ENCODE assay signal across 16 cellular contexts in the genomic region with DNA sequence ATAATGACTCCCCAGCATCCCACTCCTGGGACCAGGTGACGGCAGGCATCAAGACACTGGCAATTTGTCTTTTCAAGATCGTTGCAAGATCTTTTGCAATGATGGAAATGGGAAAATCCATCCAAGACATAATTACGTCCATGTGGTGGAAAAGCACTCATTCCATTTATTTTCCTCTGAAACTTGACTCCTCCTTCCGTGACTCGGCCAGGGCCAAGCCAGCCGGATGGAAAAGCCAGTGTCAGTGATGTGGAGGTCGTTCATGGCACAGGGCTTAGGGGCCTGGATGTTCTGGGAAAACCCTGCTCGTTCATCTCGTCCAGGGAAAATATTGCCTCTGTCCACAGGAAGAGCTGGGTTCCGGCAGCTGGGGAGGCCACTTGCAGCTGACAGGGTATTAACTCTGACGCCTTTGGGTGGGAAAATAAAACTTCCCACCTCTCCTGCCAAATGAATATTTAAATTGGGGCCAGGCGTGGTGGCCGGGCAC. TPM values are rescaled to one million over a fixed set of nuclear protein-coding genes. Genes with fewer than 3 reads are reported as not detected.
A peak's percentile ranks its signal among the peaks of the same experiment; 100 is the strongest.
DNase-seq lines count a peak whose midpoint lies in the region; ATAC-seq, FAIRE-seq and TF ChIP-seq lines count a peak whose summit lies in the region.
"Had no signal": no experiment of that assay in that cellular context is flagged by ENCODE, and none has a peak within 500 bp of the region (broad histone marks: within the 10 kb centered on the region; RNA-seq: fewer than 3 reads in every experiment).

No MANE protein-coding gene starts in this region.

- H3K4me3 Mint-ChIP-seq in osteocyte (ENCODE audit: unreplicated experiment), result no peak overlapping the region
- H3K4me3 Mint-ChIP-seq: activated CD8-positive, alpha-beta T cell treated with anti-CD3 and anti-CD28 coated beads for 36 hours had no signal

- no peak overlapping the region for H3K14ac ChIP-seq in IMR-90 (replicated peaks; ENCODE audit: low read depth, low read length)

- H2BK20ac ChIP-seq in IMR-90 (ENCODE audit: low read depth, low read length), result no peak overlapping the region

- no peak overlapping the region for H2AK9ac ChIP-seq in IMR-90 (replicated peaks; ENCODE audit: low read depth, low read length, poor library complexity)

- H4K91ac ChIP-seq in IMR-90 (ENCODE audit: insufficient read depth, low read depth, low read length), result no peak overlapping the region

- dilution Hi-C loops in IMR-90 (cut with HindIII; ENCODE audit: low sequenced_read_pairs, unreplicated experiment), result no loop called here

- TF ChIP-seq RAD21 in IMR-90 (IDR thresholded peaks at IDR 0.05; ENCODE audit: low read length), result no peak

- no peak overlapping the region for H3K4ac ChIP-seq in IMR-90 (ENCODE audit: low read depth, low read length)

- FAIRE-seq in GM12892 (lab: Jason Lieb, UNC), result no peak
- FAIRE-seq: islet of Langerhans had no signal

- H3K27me3 ChIP-seq in IMR-90 (ENCODE audit: control insufficient read depth, insufficient read depth, low read length), result no peaks in the 10 kb centered on the region
- no peaks in the 10 kb centered on the region for H3K27me3 ChIP-seq in MM.1S (replicated peaks; ENCODE audit: insufficient read depth, low read length)

- no peak overlapping the region for H2BK5ac ChIP-seq in IMR-90 (ENCODE audit: low read depth, low read length, poor library complexity, severe bottlenecking)

- WGBS in IMR-90 (ENCODE audit: extremely low coverage in 2 of 2, insufficient read length in 1 of 2), 2 experiments, result no CpG with 5 or more reads among the region's 13 CpGs

- no peaks in the 10 kb centered on the region for H3K9me2 ChIP-seq in MM.1S (replicated peaks; ENCODE audit: insufficient read depth, low read length)

- no peak overlapping the region for H4K8ac ChIP-seq in IMR-90 (ENCODE audit: low read depth in 2 of 2, low read length in 2 of 2)

- no peak overlapping the region for H2BK120ac ChIP-seq in IMR-90 (ENCODE audit: low read depth, low read length)

- no peak for TF ChIP-seq POLR2A in IMR-90 (IDR thresholded peaks at IDR 0.05; ENCODE audit: low read depth, low read length)
- no peak for TF ChIP-seq POLR2A in GM12892 (IDR thresholded peaks at IDR 0.05; ENCODE audit: low read depth, low read length)

- no peak for ATAC-seq in IMR-90 (ENCODE audit: low read depth)
- ATAC-seq: activated CD8-positive, alpha-beta T cell treated with anti-CD3 and anti-CD28 coated beads for 36 hours had no signal

- no TSS peak for BruUV-seq in IMR-90 (replicated peaks; lab: Mats Ljungman, UMichigan)

- H3K36me3 Mint-ChIP-seq in osteocyte (ENCODE audit: unreplicated experiment), result no peaks in the 10 kb centered on the region

- no peak overlapping the region for H2BK15ac ChIP-seq in IMR-90 (ENCODE audit: low read depth, low read length)

- H3K27ac Mint-ChIP-seq in osteocyte (ENCODE audit: unreplicated experiment), result peak overlapping the region; percentile 75
- H3K27ac Mint-ChIP-seq: activated CD8-positive, alpha-beta T cell treated with anti-CD3 and anti-CD28 coated beads for 36 hours; activated T-helper 2 cell treated with anti-CD3 and anti-CD28 coated beads, Interferon-gamma antibody, Interleukin-2, Interleukin-4, amounts not matched to agents 10 μg/mL and 5 μg/mL and 100 μg/mL, durations not matched to agents 14 hours and 24 hours and 36 hours had no signal

- H3K9ac ChIP-seq in IMR-90 (ENCODE audit: low read depth, low read length) (no peak overlapping the region), MM.1S (ENCODE audit: low read length) (no peak overlapping the region)

- DNase-seq in AG08395 (ENCODE audit: low spot score) (peak; percentile 80), IMR-90 (peak; percentile 43), fibroblast of mammary gland (ENCODE audit: low read depth) (peak; percentile 88), osteocyte (ENCODE audit: extremely low spot score, unreplicated experiment) (peak; percentile 80), MM.1S (no peak), GM12892 (ENCODE audit: insufficient read length) (no peak), inferior parietal cortex (ENCODE audit: extremely low spot score) (no peak)
- DNase-seq in stimulated activated CD4-positive, alpha-beta T cell treated with anti-CD3 and anti-CD28 coated beads, Interleukin-15, amount 100 ng/mL, for 24 hours, result no peak
- DNase-seq: activated CD8-positive, alpha-beta T cell treated with anti-CD3 and anti-CD28 coated beads for 36 hours; anterior cingulate cortex; KG1; NCI-H1417 treated with DMSO at 0.1 percent for 48 hours; stimulated activated CD4-positive, alpha-beta T cell treated with anti-CD3 and anti-CD28 coated beads, Interleukin-2, amount 100 ng/mL, for 24 hours; stimulated activated CD8-positive, alpha-beta memory T cell treated with anti-CD3 and anti-CD28 coated beads, Interleukin-4, amount 100 ng/mL, for 48 hours had no signal

- no peak overlapping the region for H3K23ac ChIP-seq in IMR-90 (ENCODE audit: low read depth, low read length)

- H3K56ac ChIP-seq in IMR-90 (ENCODE audit: extremely low read depth, insufficient read depth, low read length), result no peak overlapping the region

- H3K9me1 ChIP-seq in IMR-90 (ENCODE audit: insufficient read depth, low read length), result peaks cover 26% of the 10 kb centered on the region; the same call in 1 of the 2 replicates

- H3K27ac ChIP-seq in IMR-90 (ENCODE audit: insufficient read depth, low read length), result no peak overlapping the region
- H3K27ac ChIP-seq in MM.1S (ENCODE audit: low read length), result no peak overlapping the region

- H3K4me2 ChIP-seq in IMR-90 (ENCODE audit: low read depth, low read length), result no peak overlapping the region
- no peak overlapping the region for H3K4me2 ChIP-seq in MM.1S (ENCODE audit: low read depth, low read length)

- H3K27me3 Mint-ChIP-seq in osteocyte (ENCODE audit: unreplicated experiment), result no peaks in the 10 kb centered on the region
- H3K27me3 Mint-ChIP-seq: activated CD8-positive, alpha-beta T cell treated with anti-CD3 and anti-CD28 coated beads for 36 hours had no signal

- peaks cover 5% of the 10 kb centered on the region; the same call in 1 of the 2 replicates for H4K20me1 ChIP-seq in IMR-90 (ENCODE audit: insufficient read depth, low read length)
- no peaks in the 10 kb centered on the region for H4K20me1 ChIP-seq in MM.1S (ENCODE audit: insufficient read depth, low read length)

- H3K9me3 ChIP-seq in IMR-90 (ENCODE audit: control insufficient read depth, insufficient read depth, low read length) (no peaks in the 10 kb centered on the region), MM.1S (replicated peaks; ENCODE audit: insufficient read depth, low read length) (no peaks in the 10 kb centered on the region)

- H4K5ac ChIP-seq in IMR-90 (ENCODE audit: low read depth, low read length), result no peak overlapping the region

- CTCF ChIA-PET in IMR-90 (lab: Yijun Ruan, JAX), result interaction anchor here (0.9 kb wide), 1 partner anchor 18 kb away, joined by 3 read pairs; no protein-coding TSS in a partner anchor

- H3F3A ChIP-seq in MM.1S (ENCODE audit: insufficient read depth, low read length), result no peaks in the 10 kb centered on the region

- H3K4me3 ChIP-seq in IMR-90 (ENCODE audit: insufficient read depth, low read depth, low read length) (no peak overlapping the region), fibroblast of mammary gland (ENCODE audit: control insufficient read depth, low read depth, low read length) (no peak overlapping the region), MM.1S (ENCODE audit: low read length) (no peak overlapping the region)

- intact Hi-C loops in IMR-90 (cut with micrococcal nuclease), result no loop called here

- POLR2A ChIA-PET in IMR-90 (lab: Charles Lee; ENCODE audit: unreplicated experiment), result no interaction called here

- H2AFZ ChIP-seq in IMR-90 (replicated peaks; ENCODE audit: low read length, poor library complexity) (no peak overlapping the region), MM.1S (ENCODE audit: low read length) (no peak overlapping the region)

- H3K4me1 ChIP-seq in IMR-90 (ENCODE audit: control insufficient read depth, insufficient read depth, low read length) (peaks cover 19% of the 10 kb centered on the region), MM.1S (ENCODE audit: low read length) (peaks cover 16% of the 10 kb centered on the region)

- H3K18ac ChIP-seq in IMR-90 (ENCODE audit: low read depth, low read length), result no peak overlapping the region

- no peak overlapping the region for H2AK5ac ChIP-seq in IMR-90 (ENCODE audit: low read depth, low read length)

- H3K4me1 Mint-ChIP-seq in osteocyte (ENCODE audit: unreplicated experiment), result peaks cover 59% of the 10 kb centered on the region

- H3K9me3 Mint-ChIP-seq in osteocyte (ENCODE audit: unreplicated experiment), result no peaks in the 10 kb centered on the region
- H3K9me3 Mint-ChIP-seq: activated CD8-positive, alpha-beta T cell treated with anti-CD3 and anti-CD28 coated beads for 36 hours; activated T-helper 2 cell treated with anti-CD3 and anti-CD28 coated beads, Interferon-gamma antibody, Interleukin-2, Interleukin-4, amounts not matched to agents 10 μg/mL and 5 μg/mL and 100 μg/mL, durations not matched to agents 14 hours and 24 hours and 36 hours had no signal

- H3K79me2 ChIP-seq in MM.1S (ENCODE audit: low read length), result no peaks in the 10 kb centered on the region

- no peaks in the 10 kb centered on the region; a peak in 1 of 4 replicates for H3K79me1 ChIP-seq in IMR-90 (ENCODE audit: low read depth in 1 of 2, low read length in 2 of 2)

- TF ChIP-seq CTCF in IMR-90 (conservative IDR thresholded peaks at IDR 0.05; ENCODE audit: low read depth, low read length) (no peak), fibroblast of mammary gland (conservative IDR thresholded peaks at IDR 0.05; ENCODE audit: control insufficient read depth, insufficient read depth, low read depth, low read length) (no peak), osteocyte (IDR thresholded peaks at IDR 0.05) (no peak), MM.1S (IDR thresholded peaks at IDR 0.05; ENCODE audit: low read length) (no peak)

- H3K36me3 ChIP-seq in IMR-90 (ENCODE audit: control insufficient read depth, insufficient read depth, low read length) (no peaks in the 10 kb centered on the region), MM.1S (replicated peaks; ENCODE audit: insufficient read depth, low read length) (no peaks in the 10 kb centered on the region)

- in situ Hi-C loops in IMR-90 (cut with MboI; ENCODE audit: low sequenced_read_pairs), result no loop called here

RNA-seq across cellular contexts. Expression of gene C1orf198, which starts 46.2 kb away (rescaled TPM):
- total RNA-seq in IMR-90 (2012; rRNA removed) (74.4 and 76.2 TPM in 2 replicates), osteocyte (274 and 281 TPM in 2 replicates)
- 63.9 and 67.4 TPM in 2 replicates for polyA plus RNA-seq in IMR-90 (2012; rRNA removed)
- polyA plus RNA-seq in IMR-90 (2012; cell fraction: cytosol; rRNA removed), result 33.0 and 75.6 TPM in 2 replicates
- polyA plus RNA-seq in IMR-90 (2012; cell fraction: nucleus; rRNA removed; ENCODE audit: low replicate concordance), result 260 and 261 TPM in 2 replicates
- 1.4 TPM for polyA plus RNA-seq in GM12892 (2012; ENCODE audit: missing spikeins)

Comparison
In these comparisons a context has a peak if more than half of its experiments do, and no peak if none do; other contexts are left out.
1. DNase-seq: peak in AG08395 (single experiment), IMR-90 (single experiment), fibroblast of mammary gland (single experiment) and osteocyte (single experiment); none in MM.1S (single experiment), GM12892 (single experiment), stimulated activated CD4-positive, alpha-beta T cell treated with anti-CD3 and anti-CD28 coated beads, Interleukin-15, amount 100 ng/mL, for 24 hours (single experiment) and inferior parietal cortex (single experiment).